ENCODE assay signal across 7 cellular contexts in genomic region chr7:6482743-6483119, GRCh38. TPM values are rescaled to one million over a fixed set of nuclear protein-coding genes. Genes with fewer than 3 reads are reported as not detected.
A peak's percentile ranks its signal among the peaks of the same experiment; 100 is the strongest.
DNase-seq lines count a peak whose midpoint lies in the region; ATAC-seq and TF ChIP-seq lines count a peak whose summit lies in the region.

No MANE protein-coding gene starts in this region.

- peak overlapping the region; percentile 99 for H3K27ac Mint-ChIP-seq in HFFc6
- H3K27ac Mint-ChIP-seq in activated CD8-positive, alpha-beta T cell treated with anti-CD3 and anti-CD28 coated beads, Interleukin-2, amount 10 ng/mL, durations not matched to agents 7 days and 5 days, result peak overlapping the region; percentile 95
- H3K27ac Mint-ChIP-seq in stimulated activated naive CD8-positive, alpha-beta T cell treated with anti-CD3 and anti-CD28 coated beads, Interleukin-15, amount 100 ng/mL, for 72 hours, result peak overlapping the region in 1 of 2 donors; percentile 91

- H3K9me3 ChIP-seq in iPS-18c (ENCODE audit: control insufficient read depth, insufficient read depth, low read length), result no peaks in the 10 kb centered on the region

- H3K36me3 Mint-ChIP-seq in HFFc6 (ENCODE audit: low read depth), result peaks cover 40% of the 10 kb centered on the region
- peaks cover 33% of the 10 kb centered on the region for H3K36me3 Mint-ChIP-seq in activated CD8-positive, alpha-beta T cell treated with anti-CD3 and anti-CD28 coated beads, Interleukin-2, amount 10 ng/mL, durations not matched to agents 7 days and 5 days (ENCODE audit: low read depth)

- H3K4me3 Mint-ChIP-seq in HFFc6, result peak overlapping the region; percentile 98
- peak overlapping the region; percentile 94 for H3K4me3 Mint-ChIP-seq in activated CD8-positive, alpha-beta T cell treated with anti-CD3 and anti-CD28 coated beads, Interleukin-2, amount 10 ng/mL, durations not matched to agents 7 days and 5 days
- H3K4me3 Mint-ChIP-seq in stimulated activated naive CD8-positive, alpha-beta T cell treated with anti-CD3 and anti-CD28 coated beads, Interleukin-15, amount 100 ng/mL, for 72 hours, result peak overlapping the region; percentile 86 to 91

- no peaks in the 10 kb centered on the region; the same call in 1 of the 2 replicates for H3K9me3 Mint-ChIP-seq in HFFc6
- H3K9me3 Mint-ChIP-seq in activated CD8-positive, alpha-beta T cell treated with anti-CD3 and anti-CD28 coated beads, Interleukin-2, amount 10 ng/mL, durations not matched to agents 7 days and 5 days (ENCODE audit: insufficient read depth), result no peaks in the 10 kb centered on the region
- no peaks in the 10 kb centered on the region for H3K9me3 Mint-ChIP-seq in stimulated activated naive CD8-positive, alpha-beta T cell treated with anti-CD3 and anti-CD28 coated beads, Interleukin-15, amount 100 ng/mL, for 72 hours

- POLR2A ChIA-PET in activated CD8-positive, alpha-beta T cell treated with anti-CD3 and anti-CD28 coated beads, Interleukin-2, amount 10 ng/mL, durations not matched to agents 7 days and 5 days (lab: Charles Lee), result interaction anchor here (0.6 kb wide), 1 partner anchor 44 kb away, joined by 4 read pairs; no protein-coding TSS in a partner anchor

- no peak for ATAC-seq in activated CD8-positive, alpha-beta T cell treated with anti-CD3 and anti-CD28 coated beads, Interleukin-2, amount 10 ng/mL, durations not matched to agents 7 days and 5 days
- no peak for ATAC-seq in stimulated activated naive CD8-positive, alpha-beta T cell treated with anti-CD3 and anti-CD28 coated beads, Interleukin-15, amount 100 ng/mL, for 72 hours

- peak overlapping the region; percentile 87 for H3K4me3 ChIP-seq in iPS-18c (ENCODE audit: insufficient read depth, low read depth, low read length)

- CTCF ChIA-PET in activated CD8-positive, alpha-beta T cell treated with anti-CD3 and anti-CD28 coated beads, Interleukin-2, amount 10 ng/mL, durations not matched to agents 7 days and 5 days (lab: Charles Lee), result no interaction called here

- peaks cover 3% of the 10 kb centered on the region for H3K27me3 Mint-ChIP-seq in HFFc6 (ENCODE audit: insufficient read depth)
- no peaks in the 10 kb centered on the region for H3K27me3 Mint-ChIP-seq in activated CD8-positive, alpha-beta T cell treated with anti-CD3 and anti-CD28 coated beads, Interleukin-2, amount 10 ng/mL, durations not matched to agents 7 days and 5 days (ENCODE audit: low read depth)
- no peaks in the 10 kb centered on the region for H3K27me3 Mint-ChIP-seq in stimulated activated naive CD8-positive, alpha-beta T cell treated with anti-CD3 and anti-CD28 coated beads, Interleukin-15, amount 100 ng/mL, for 72 hours

- no peak for TF ChIP-seq CTCF in HFFc6 (IDR thresholded peaks at IDR 0.05)

- H3K4me1 Mint-ChIP-seq in HFFc6 (ENCODE audit: low read depth), result peaks cover 53% of the 10 kb centered on the region
- H3K4me1 Mint-ChIP-seq in activated CD8-positive, alpha-beta T cell treated with anti-CD3 and anti-CD28 coated beads, Interleukin-2, amount 10 ng/mL, durations not matched to agents 7 days and 5 days (ENCODE audit: low read depth), result peaks cover 57% of the 10 kb centered on the region
- peaks cover 53% of the 10 kb centered on the region for H3K4me1 Mint-ChIP-seq in stimulated activated naive CD8-positive, alpha-beta T cell treated with anti-CD3 and anti-CD28 coated beads, Interleukin-15, amount 100 ng/mL, for 72 hours

- DNase-seq in HFFc6 (no peak), NCI-H748 treated with DMSO at 0.1 percent for 48 hours (lab: John Stamatoyannopoulos, UW) (no peak), activated gamma-delta T cell (lab: John Stamatoyannopoulos, UW) (no peak), DMS 273 treated with DMSO at 0.1 percent for 48 hours (lab: John Stamatoyannopoulos, UW) (no peak)
- DNase-seq in activated CD8-positive, alpha-beta T cell treated with anti-CD3 and anti-CD28 coated beads, Interleukin-2, amount 10 ng/mL, durations not matched to agents 7 days and 5 days, result no peak
- no peak for DNase-seq in stimulated activated naive CD8-positive, alpha-beta T cell treated with anti-CD3 and anti-CD28 coated beads, Interleukin-15, amount 100 ng/mL, for 72 hours

RNA-seq across cellular contexts. Expression of gene KDELR2, which starts 1.2 kb away (rescaled TPM):
- 100 to 1,000 TPM; 367 to 473 (median 416) TPM for total RNA-seq in HFFc6 (2021; fragmentation: NEBNext Ultra II Directional; extraction: Animal tissue kit (Norgen Biotek cat#: 25700))
- total RNA-seq in activated CD8-positive, alpha-beta T cell treated with anti-CD3 and anti-CD28 coated beads, Interleukin-2, amount 10 ng/mL, durations not matched to agents 7 days and 5 days, result 10 to 100 TPM; 60.3 to 61.9 TPM

RNA-seq across cellular contexts. Expression of gene DAGLB, which starts 35.0 kb away (rescaled TPM):
- total RNA-seq in HFFc6 (2021; fragmentation: NEBNext Ultra II Directional; extraction: Animal tissue kit (Norgen Biotek cat#: 25700)), result 10 to 100 TPM; 29.2 to 39.5 (median 33.2) TPM
- total RNA-seq in activated CD8-positive, alpha-beta T cell treated with anti-CD3 and anti-CD28 coated beads, Interleukin-2, amount 10 ng/mL, durations not matched to agents 7 days and 5 days, result 10 to 100 TPM; 25.1 to 28.5 TPM

Comparison
In these comparisons a context has a peak if more than half of its experiments do, and no peak if none do; other contexts are left out.
1. RNA of gene KDELR2, which starts 1.2 kb away (total RNA-seq): 367 to 473 TPM in HFFc6; 60.3 to 61.9 TPM in activated CD8-positive, alpha-beta T cell treated with anti-CD3 and anti-CD28 coated beads, Interleukin-2, amount 10 ng/mL, durations not matched to agents 7 days and 5 days; every median in the first group is over 4 times any median in the second.
2. Peak in every context shown above with its lines, with median percentiles within 50 percentile points of each other: H3K4me3 Mint-ChIP-seq.